1 cellular context compared by ENCODE assay signal in the genomic region with DNA sequence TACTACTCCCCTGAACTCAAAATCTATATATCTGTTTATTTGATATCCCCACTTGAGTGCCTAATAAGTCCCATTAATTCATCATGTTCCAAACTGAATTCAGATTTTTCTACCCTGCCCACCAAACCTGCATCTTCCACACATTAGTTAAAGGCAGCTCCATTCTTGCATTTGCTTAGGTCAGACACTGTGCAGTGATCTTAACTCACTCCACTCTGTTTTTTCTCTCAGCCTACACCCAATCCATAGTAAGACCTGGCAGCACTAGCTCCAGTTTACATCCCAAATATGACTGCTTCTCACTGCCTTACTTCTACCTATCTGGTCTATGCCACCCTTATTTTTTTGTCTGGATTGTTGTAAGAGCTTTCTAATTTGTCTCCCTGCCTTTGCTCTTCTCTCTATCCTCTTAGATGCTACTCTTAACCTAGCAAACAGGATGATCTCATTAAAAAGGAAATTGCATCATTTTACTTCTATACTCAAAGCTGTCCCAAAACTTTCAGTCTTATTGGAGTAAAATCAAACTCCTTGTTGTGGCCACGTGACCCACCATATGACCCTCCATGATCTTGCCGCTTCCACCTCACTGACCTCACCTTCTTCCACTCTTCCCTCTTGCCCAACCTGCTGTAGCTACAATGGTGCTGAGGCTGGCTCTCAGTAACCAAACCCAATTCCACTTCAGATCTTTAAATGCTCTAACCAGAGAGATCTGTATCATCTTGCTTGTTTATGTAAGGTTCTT.
TF ChIP-seq lines count a peak whose summit lies in the region.

No MANE protein-coding gene starts in this region.

TF ChIP-seq in K562, 482 proteins besides CTCF, POLR2A, EP300 and RAD21 (continued from another document and continues in another):
- TF ChIP-seq, protein P1, sequence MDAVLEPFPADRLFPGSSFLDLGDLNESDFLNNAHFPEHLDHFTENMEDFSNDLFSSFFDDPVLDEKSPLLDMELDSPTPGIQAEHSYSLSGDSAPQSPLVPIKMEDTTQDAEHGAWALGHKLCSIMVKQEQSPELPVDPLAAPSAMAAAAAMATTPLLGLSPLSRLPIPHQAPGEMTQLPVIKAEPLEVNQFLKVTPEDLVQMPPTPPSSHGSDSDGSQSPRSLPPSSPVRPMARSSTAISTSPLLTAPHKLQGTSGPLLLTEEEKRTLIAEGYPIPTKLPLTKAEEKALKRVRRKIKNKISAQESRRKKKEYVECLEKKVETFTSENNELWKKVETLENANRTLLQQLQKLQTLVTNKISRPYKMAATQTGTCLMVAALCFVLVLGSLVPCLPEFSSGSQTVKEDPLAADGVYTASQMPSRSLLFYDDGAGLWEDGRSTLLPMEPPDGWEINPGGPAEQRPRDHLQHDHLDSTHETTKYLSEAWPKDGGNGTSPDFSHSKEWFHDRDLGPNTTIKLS (IDR thresholded peaks at IDR 0.05; ENCODE audit: borderline replicate concordance, low read depth), result no peak
- TF ChIP-seq, protein P2, sequence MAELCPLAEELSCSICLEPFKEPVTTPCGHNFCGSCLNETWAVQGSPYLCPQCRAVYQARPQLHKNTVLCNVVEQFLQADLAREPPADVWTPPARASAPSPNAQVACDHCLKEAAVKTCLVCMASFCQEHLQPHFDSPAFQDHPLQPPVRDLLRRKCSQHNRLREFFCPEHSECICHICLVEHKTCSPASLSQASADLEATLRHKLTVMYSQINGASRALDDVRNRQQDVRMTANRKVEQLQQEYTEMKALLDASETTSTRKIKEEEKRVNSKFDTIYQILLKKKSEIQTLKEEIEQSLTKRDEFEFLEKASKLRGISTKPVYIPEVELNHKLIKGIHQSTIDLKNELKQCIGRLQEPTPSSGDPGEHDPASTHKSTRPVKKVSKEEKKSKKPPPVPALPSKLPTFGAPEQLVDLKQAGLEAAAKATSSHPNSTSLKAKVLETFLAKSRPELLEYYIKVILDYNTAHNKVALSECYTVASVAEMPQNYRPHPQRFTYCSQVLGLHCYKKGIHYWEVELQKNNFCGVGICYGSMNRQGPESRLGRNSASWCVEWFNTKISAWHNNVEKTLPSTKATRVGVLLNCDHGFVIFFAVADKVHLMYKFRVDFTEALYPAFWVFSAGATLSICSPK (IDR thresholded peaks at IDR 0.05; ENCODE audit: borderline replicate concordance), result no peak
- TF ChIP-seq NEUROD1 (IDR thresholded peaks at IDR 0.05; ENCODE audit: borderline replicate concordance, low read depth, low read length, partially characterized antibody) (no peak), ZNF764 (CRISPR knock-in tag; IDR thresholded peaks at IDR 0.05; ENCODE audit: low read depth) (no peak), CEBPG (CRISPR knock-in tag; IDR thresholded peaks at IDR 0.05) (peak; percentile 65; the same call in 1 of the 2 replicates), CEBPG (tag; conservative IDR thresholded peaks at IDR 0.05 in 1 of 2, IDR thresholded peaks at IDR 0.05 in 1 of 2) (peak; percentile 84 to 94), CC2D1A (IDR thresholded peaks at IDR 0.05) (no peak), HNRNPH1 (optimal IDR thresholded peaks at IDR 0.05; ENCODE audit: low read depth, low read length) (no peak), L3MBTL2 (IDR thresholded peaks at IDR 0.05) (no peak), SMAD4 (CRISPR knock-in tag; conservative IDR thresholded peaks at IDR 0.05) (peak; percentile 58; the same call in 1 of the 2 replicates), CSDE1 (IDR thresholded peaks at IDR 0.05) (no peak), TRIM28 (IDR thresholded peaks at IDR 0.05) (no peak), CBX2 (IDR thresholded peaks at IDR 0.05; ENCODE audit: insufficient read depth, low read length, poor library complexity, severe bottlenecking) (no peak), RBM22 (IDR thresholded peaks at IDR 0.05; ENCODE audit: low read depth, low read length, poor library complexity, severe bottlenecking) (no peak), HDGF (IDR thresholded peaks at IDR 0.05) (no peak), XRCC3 (IDR thresholded peaks at IDR 0.05) (no peak), CBFA2T2 (conservative IDR thresholded peaks at IDR 0.05) (no peak), E2F3 (CRISPR knock-in tag; IDR thresholded peaks at IDR 0.05) (no peak), CBFA2T3 (IDR thresholded peaks at IDR 0.05) (no peak), HIVEP1 (CRISPR knock-in tag; IDR thresholded peaks at IDR 0.05) (no peak), PHB (CRISPR knock-in tag; IDR thresholded peaks at IDR 0.05) (no peak), ETS2 (tag; IDR thresholded peaks at IDR 0.05; ENCODE audit: borderline replicate concordance, poor library complexity, severe bottlenecking) (no peak), RBM17 (IDR thresholded peaks at IDR 0.05; ENCODE audit: borderline replicate concordance, low read depth, low read length) (no peak), JUNB (CRISPR knock-in tag; conservative IDR thresholded peaks at IDR 0.05) (no peak), SRSF3 (IDR thresholded peaks at IDR 0.05; ENCODE audit: insufficient read depth, low read length) (no peak), POLR2AphosphoS5 (IDR thresholded peaks at IDR 0.05; ENCODE audit: control insufficient read depth, insufficient read depth, low read depth, low read length) (no peak), STAT5A (IDR thresholded peaks at IDR 0.05; ENCODE audit: borderline replicate concordance, low read length) (no peak), KAT7 (CRISPR knock-in tag; IDR thresholded peaks at IDR 0.05; ENCODE audit: borderline replicate concordance) (no peak), EWSR1 (IDR thresholded peaks at IDR 0.05; ENCODE audit: borderline replicate concordance, low read depth, partially characterized antibody) (no peak), SIN3A (IDR thresholded peaks at IDR 0.05; ENCODE audit: borderline replicate concordance in 2 of 2, control insufficient read depth in 1 of 2, low read depth in 2 of 2, low read length in 2 of 2) (no peak), EHMT2 (IDR thresholded peaks at IDR 0.05) (peak; percentile 43; the same call in 1 of the 2 replicates), NCOA2 (IDR thresholded peaks at IDR 0.05; ENCODE audit: partially characterized antibody in 2 of 2) (no peak), SRSF9 (IDR thresholded peaks at IDR 0.05; ENCODE audit: borderline replicate concordance, low read depth, low read length) (no peak), HSF4 (CRISPR knock-in tag; IDR thresholded peaks at IDR 0.05; ENCODE audit: borderline replicate concordance) (no peak), FOXK1 (CRISPR knock-in tag; IDR thresholded peaks at IDR 0.05; ENCODE audit: borderline replicate concordance) (no peak), DACH1 (IDR thresholded peaks at IDR 0.05; ENCODE audit: partially characterized antibody) (no peak), KDM5B (IDR thresholded peaks at IDR 0.05; ENCODE audit: insufficient replicate concordance, low read depth, low read length) (no peak), PTTG1 (tag; IDR thresholded peaks at IDR 0.05; ENCODE audit: low read depth) (no peak), TRIM24 (IDR thresholded peaks at IDR 0.05) (peak in 1 of 2 experiments; percentile 34; a peak in 1 of 4 replicates), SRSF7 (optimal IDR thresholded peaks at IDR 0.05; ENCODE audit: low read depth, low read length) (no peak), CXXC5 (CRISPR knock-in tag; IDR thresholded peaks at IDR 0.05) (0 out of 2 replicates have a peak, but pooled peaks have one; percentile 20), CHCHD3 (CRISPR knock-in tag; IDR thresholded peaks at IDR 0.05) (no peak), GATAD2A (IDR thresholded peaks at IDR 0.05) (no peak), BRF1 (IDR thresholded peaks at IDR 0.05; ENCODE audit: borderline replicate concordance, extremely low read depth, insufficient read length) (no peak)
- TF ChIP-seq, protein P3, sequence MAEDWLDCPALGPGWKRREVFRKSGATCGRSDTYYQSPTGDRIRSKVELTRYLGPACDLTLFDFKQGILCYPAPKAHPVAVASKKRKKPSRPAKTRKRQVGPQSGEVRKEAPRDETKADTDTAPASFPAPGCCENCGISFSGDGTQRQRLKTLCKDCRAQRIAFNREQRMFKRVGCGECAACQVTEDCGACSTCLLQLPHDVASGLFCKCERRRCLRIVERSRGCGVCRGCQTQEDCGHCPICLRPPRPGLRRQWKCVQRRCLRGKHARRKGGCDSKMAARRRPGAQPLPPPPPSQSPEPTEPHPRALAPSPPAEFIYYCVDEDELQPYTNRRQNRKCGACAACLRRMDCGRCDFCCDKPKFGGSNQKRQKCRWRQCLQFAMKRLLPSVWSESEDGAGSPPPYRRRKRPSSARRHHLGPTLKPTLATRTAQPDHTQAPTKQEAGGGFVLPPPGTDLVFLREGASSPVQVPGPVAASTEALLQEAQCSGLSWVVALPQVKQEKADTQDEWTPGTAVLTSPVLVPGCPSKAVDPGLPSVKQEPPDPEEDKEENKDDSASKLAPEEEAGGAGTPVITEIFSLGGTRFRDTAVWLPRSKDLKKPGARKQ (CRISPR knock-in tag; IDR thresholded peaks at IDR 0.05), result no peak
- TF ChIP-seq, protein P4, sequence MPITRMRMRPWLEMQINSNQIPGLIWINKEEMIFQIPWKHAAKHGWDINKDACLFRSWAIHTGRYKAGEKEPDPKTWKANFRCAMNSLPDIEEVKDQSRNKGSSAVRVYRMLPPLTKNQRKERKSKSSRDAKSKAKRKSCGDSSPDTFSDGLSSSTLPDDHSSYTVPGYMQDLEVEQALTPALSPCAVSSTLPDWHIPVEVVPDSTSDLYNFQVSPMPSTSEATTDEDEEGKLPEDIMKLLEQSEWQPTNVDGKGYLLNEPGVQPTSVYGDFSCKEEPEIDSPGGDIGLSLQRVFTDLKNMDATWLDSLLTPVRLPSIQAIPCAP (CRISPR knock-in tag; IDR thresholded peaks at IDR 0.05; ENCODE audit: borderline replicate concordance), result no peak
- TF ChIP-seq, protein P5, sequence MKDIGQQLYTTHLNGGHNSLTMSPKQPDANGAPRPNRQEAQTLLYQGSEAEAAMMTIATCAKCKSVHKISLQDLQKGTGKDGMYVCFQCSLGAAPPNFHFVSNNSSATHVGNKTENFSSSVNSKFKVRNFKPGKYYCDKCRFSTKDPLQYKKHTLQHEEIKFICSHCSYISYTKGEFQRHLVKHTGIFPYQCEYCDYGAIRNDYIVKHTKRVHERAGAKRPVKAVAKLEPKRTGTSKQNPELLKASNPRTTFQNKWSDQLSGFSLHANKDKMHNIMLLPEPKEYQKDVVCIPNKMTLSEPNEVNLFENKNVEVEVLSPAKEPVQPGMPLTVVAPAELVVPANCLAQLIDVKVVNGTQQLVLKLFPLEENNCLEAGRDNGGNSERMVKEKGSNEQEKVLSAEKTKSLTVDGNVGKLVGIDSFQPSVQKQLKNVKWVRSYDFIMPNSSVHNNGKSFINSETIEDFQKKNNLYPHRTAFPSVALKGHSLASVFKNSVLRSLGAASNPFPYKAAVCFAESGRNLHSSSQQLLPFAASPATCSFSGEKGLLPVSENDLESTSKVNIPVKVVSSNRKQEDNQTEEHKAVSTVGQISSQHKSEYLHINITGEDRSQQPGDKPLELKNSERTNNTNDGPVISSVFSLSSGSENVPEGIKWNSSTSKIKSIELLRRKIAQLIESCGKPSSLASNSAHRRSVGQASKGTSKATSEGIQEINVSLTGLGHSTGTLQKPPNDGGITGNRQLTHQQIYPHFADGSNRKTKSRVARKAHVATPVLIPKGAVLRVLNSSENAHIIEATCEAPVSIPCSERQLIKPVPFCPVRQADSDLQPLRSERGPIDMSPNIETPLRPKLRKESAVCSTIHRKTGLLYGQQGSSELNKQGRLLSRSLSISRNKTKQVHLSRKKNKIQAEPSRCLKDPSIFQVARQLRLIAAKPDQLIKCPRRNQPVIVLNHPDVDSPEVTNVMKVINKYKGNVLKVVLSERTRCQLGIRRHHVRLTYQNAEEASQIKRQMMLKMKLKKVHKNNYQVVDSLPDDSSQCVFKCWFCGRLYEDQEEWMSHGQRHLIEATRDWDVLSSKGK (CRISPR knock-in tag; IDR thresholded peaks at IDR 0.05), result no peak
- TF ChIP-seq, protein P6, sequence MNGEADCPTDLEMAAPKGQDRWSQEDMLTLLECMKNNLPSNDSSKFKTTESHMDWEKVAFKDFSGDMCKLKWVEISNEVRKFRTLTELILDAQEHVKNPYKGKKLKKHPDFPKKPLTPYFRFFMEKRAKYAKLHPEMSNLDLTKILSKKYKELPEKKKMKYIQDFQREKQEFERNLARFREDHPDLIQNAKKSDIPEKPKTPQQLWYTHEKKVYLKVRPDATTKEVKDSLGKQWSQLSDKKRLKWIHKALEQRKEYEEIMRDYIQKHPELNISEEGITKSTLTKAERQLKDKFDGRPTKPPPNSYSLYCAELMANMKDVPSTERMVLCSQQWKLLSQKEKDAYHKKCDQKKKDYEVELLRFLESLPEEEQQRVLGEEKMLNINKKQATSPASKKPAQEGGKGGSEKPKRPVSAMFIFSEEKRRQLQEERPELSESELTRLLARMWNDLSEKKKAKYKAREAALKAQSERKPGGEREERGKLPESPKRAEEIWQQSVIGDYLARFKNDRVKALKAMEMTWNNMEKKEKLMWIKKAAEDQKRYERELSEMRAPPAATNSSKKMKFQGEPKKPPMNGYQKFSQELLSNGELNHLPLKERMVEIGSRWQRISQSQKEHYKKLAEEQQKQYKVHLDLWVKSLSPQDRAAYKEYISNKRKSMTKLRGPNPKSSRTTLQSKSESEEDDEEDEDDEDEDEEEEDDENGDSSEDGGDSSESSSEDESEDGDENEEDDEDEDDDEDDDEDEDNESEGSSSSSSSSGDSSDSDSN (IDR thresholded peaks at IDR 0.05; ENCODE audit: borderline replicate concordance in 1 of 2, low read depth in 2 of 2, low read length in 2 of 2), result no peak
- TF ChIP-seq, protein P7, sequence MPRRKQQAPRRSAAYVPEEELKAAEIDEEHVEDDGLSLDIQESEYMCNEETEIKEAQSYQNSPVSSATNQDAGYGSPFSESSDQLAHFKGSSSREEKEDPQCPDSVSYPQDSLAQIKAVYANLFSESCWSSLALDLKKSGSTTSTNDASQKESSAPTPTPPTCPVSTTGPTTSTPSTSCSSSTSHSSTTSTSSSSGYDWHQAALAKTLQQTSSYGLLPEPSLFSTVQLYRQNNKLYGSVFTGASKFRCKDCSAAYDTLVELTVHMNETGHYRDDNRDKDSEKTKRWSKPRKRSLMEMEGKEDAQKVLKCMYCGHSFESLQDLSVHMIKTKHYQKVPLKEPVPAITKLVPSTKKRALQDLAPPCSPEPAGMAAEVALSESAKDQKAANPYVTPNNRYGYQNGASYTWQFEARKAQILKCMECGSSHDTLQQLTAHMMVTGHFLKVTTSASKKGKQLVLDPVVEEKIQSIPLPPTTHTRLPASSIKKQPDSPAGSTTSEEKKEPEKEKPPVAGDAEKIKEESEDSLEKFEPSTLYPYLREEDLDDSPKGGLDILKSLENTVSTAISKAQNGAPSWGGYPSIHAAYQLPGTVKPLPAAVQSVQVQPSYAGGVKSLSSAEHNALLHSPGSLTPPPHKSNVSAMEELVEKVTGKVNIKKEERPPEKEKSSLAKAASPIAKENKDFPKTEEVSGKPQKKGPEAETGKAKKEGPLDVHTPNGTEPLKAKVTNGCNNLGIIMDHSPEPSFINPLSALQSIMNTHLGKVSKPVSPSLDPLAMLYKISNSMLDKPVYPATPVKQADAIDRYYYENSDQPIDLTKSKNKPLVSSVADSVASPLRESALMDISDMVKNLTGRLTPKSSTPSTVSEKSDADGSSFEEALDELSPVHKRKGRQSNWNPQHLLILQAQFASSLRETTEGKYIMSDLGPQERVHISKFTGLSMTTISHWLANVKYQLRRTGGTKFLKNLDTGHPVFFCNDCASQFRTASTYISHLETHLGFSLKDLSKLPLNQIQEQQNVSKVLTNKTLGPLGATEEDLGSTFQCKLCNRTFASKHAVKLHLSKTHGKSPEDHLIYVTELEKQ (CRISPR knock-in tag; IDR thresholded peaks at IDR 0.05), result no peak
